In genomic region chr4:74062954-74063353, GRCh38 we compare ENCODE assay signal across 19 cellular contexts. TPM values are rescaled to one million over a fixed set of nuclear protein-coding genes. Genes with fewer than 3 reads are reported as not detected.
"Had no signal": no experiment of that assay in that cellular context is flagged by ENCODE, and none has a peak within 500 bp of the region (broad histone marks: within the 10 kb centered on the region; RNA-seq: fewer than 3 reads in every experiment).

No MANE protein-coding gene starts in this region.

- H3K4me1 ChIP-seq: esophagus muscularis mucosa, gastroesophageal sphincter, left ventricle myocardium inferior, suprapubic skin, thyroid gland had no signal

- H3K9me3 ChIP-seq: gastroesophageal sphincter, suprapubic skin, thyroid gland had no signal

- FAIRE-seq: urothelium cell line had no signal

- H3K27ac ChIP-seq: epithelial cell of prostate, esophagus muscularis mucosa, gastroesophageal sphincter, left ventricle myocardium inferior, suprapubic skin, thyroid gland had no signal

- H3K4me2 ChIP-seq: smooth muscle cell had no signal

- DNase-seq: cerebellar nuclear complex; cortex of kidney; effector memory CD8-positive, alpha-beta T cell; glutamatergic neuron; immature natural killer cell; left ventricle myocardium inferior; natural killer cell; right cardiac atrium; stimulated activated CD4-positive, alpha-beta T cell treated with anti-CD3 and anti-CD28 coated beads, Interleukin-2, amount 100 ng/mL, for 48 hours; stimulated activated CD8-positive, alpha-beta memory T cell treated with anti-CD3 and anti-CD28 coated beads, Interleukin-4, amount 100 ng/mL, for 48 hours; stimulated activated naive CD8-positive, alpha-beta T cell treated with anti-CD3 and anti-CD28 coated beads, Interleukin-15, Interleukin-2, amounts not matched to agents 100 U/mL and 50 U/mL, for 24 hours; thyroid gland had no signal

- H3K4me3 ChIP-seq: esophagus muscularis mucosa, gastroesophageal sphincter, left ventricle myocardium inferior, smooth muscle cell, suprapubic skin, thyroid gland had no signal

- H3K27me3 ChIP-seq: esophagus muscularis mucosa, gastroesophageal sphincter, suprapubic skin, thyroid gland had no signal

- H3K36me3 ChIP-seq: esophagus muscularis mucosa, gastroesophageal sphincter, left ventricle myocardium inferior, suprapubic skin, thyroid gland had no signal

- ATAC-seq: effector memory CD8-positive, alpha-beta T cell; gastroesophageal sphincter; natural killer cell; right cardiac atrium; stimulated activated effector memory CD8-positive, alpha-beta T cell treated with anti-CD3 and anti-CD28 coated beads, Interleukin-12 subunit alpha, Interleukin-12 subunit beta, amount 100 ng/mL, for 72 hours; stimulated activated naive CD8-positive, alpha-beta T cell treated with anti-CD3 and anti-CD28 coated beads, Interleukin-15, Interleukin-2, amounts not matched to agents 100 U/mL and 50 U/mL, for 24 hours had no signal

RNA-seq across cellular contexts. Expression of gene CXCL3, which starts 24.5 kb away (rescaled TPM):
- polyA plus RNA-seq: immature natural killer cell had no signal
